Comparison of ENCODE assay signal across 1 cellular context in the genomic region with DNA sequence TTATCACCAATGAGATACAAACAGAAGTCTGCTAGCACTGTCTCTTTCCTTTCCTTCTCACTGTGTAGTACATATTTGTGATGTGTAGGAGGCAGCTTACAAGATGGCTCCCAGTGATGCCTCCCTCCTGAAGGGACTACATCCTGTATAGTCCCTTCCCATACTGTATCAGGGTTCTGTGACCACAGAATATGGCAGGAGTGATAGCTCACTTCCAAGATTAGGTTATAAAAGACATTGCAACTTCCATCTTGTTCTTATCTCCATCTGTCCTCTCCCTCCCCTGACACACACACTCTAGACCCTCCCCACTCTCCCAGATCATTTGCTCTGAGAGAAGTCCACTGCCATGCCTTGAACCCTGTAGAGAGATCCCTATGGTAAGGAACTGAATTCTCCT.
TF ChIP-seq lines count a peak whose summit lies in the region.

No MANE protein-coding gene starts in this region.

TF ChIP-seq in K562, 482 proteins besides CTCF, POLR2A, EP300 and RAD21 (continued from another document):
- TF ChIP-seq DACH1 (IDR thresholded peaks at IDR 0.05; ENCODE audit: partially characterized antibody): no peak
- no peak for TF ChIP-seq CREB1 (IDR thresholded peaks at IDR 0.05)
- TF ChIP-seq CREB1 (CRISPR knock-in tag; IDR thresholded peaks at IDR 0.05): no peak
- no peak for TF ChIP-seq FIP1L1 (IDR thresholded peaks at IDR 0.05; ENCODE audit: low read depth, low read length, poor library complexity, severe bottlenecking)
